11 cellular contexts compared by ENCODE assay signal in the genomic region with DNA sequence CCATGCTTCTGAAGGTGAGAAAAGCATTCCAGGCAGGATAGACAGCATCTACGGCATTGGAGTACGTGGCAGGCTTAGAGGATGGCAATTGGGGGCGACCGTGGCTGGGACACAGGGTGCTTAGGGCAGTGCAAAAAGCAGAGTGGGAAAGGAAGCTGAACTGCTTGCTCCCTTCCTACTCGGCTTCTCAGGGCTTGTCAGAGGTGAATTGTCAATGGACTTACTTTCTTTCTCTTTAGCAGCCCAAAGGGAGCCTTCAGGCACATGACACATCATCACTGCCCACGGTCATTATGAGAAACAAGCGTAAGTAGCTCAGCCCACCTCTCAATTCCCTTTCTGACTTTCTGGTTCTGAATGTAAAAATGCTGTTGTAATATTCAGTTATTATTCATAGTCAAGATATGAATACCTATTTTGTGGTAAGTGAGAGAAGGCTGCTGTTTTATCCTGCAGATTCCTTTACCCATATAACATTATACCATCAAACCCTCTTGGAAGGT.
A peak's percentile ranks its signal among the peaks of the same experiment; 100 is the strongest.
DNase-seq lines count a peak whose midpoint lies in the region; ATAC-seq and TF ChIP-seq lines count a peak whose summit lies in the region.
"Had no signal": no experiment of that assay in that cellular context is flagged by ENCODE, and none has a peak within 500 bp of the region (broad histone marks: within the 10 kb centered on the region; RNA-seq: fewer than 3 reads in every experiment).

No MANE protein-coding gene starts in this region.

- peak overlapping the region; percentile 89 for H3K27ac Mint-ChIP-seq in activated naive CD8-positive, alpha-beta T cell treated with anti-CD3 and anti-CD28 coated beads, Interleukin-2, amount 50 U/mL, for 24 hours

- peaks cover 73% of the 10 kb centered on the region for H3K4me1 Mint-ChIP-seq in activated naive CD8-positive, alpha-beta T cell treated with anti-CD3 and anti-CD28 coated beads, Interleukin-2, amount 50 U/mL, for 24 hours

- in situ Hi-C loops in GM18951 (cut with MboI; ENCODE audit: low sequenced_read_pairs, unreplicated experiment) = no loop called here

- H3K36me3 ChIP-seq in tibial nerve = peaks cover 0 to 58% (median 23%) of the 10 kb centered on the region in 3 donors

- H3K4me3 ChIP-seq in GM12864 (ENCODE audit: low read depth, low read length) (peak overlapping the region; percentile 43), tibial nerve (no peak overlapping the region)

- peaks cover 0 to 37% (median 30%) of the 10 kb centered on the region in 4 donors for H3K4me1 ChIP-seq in tibial nerve

- H3K9me3 Mint-ChIP-seq in activated naive CD8-positive, alpha-beta T cell treated with anti-CD3 and anti-CD28 coated beads, Interleukin-2, amount 50 U/mL, for 24 hours = no peaks in the 10 kb centered on the region

- H3K27ac ChIP-seq in tibial nerve = peak overlapping the region in 1 of 4 donors; percentile 58
- H3K27ac ChIP-seq: epithelial cell of prostate had no signal

- 71 to 74% methylated on average over 7 of the region's 7 CpGs for WGBS in tibial nerve, 2 donors

- TF ChIP-seq CTCF in GM12864 (IDR thresholded peaks at IDR 0.05; ENCODE audit: low read depth, low read length, missing control alignments) (no peak), tibial nerve (IDR thresholded peaks at IDR 0.05) (no peak)

- no peaks in the 10 kb centered on the region for H3K9me3 ChIP-seq in tibial nerve

- TF ChIP-seq POLR2A in GM18951 (IDR thresholded peaks at IDR 0.05; ENCODE audit: extremely low read depth, insufficient read depth, insufficient read length) (peak; percentile 48), tibial nerve (IDR thresholded peaks at IDR 0.05) (no peak)

- H3K27me3 Mint-ChIP-seq in activated naive CD8-positive, alpha-beta T cell treated with anti-CD3 and anti-CD28 coated beads, Interleukin-2, amount 50 U/mL, for 24 hours = no peaks in the 10 kb centered on the region

- DNase-seq in GM12864 (ENCODE audit: low read depth) = peak; percentile 77
- DNase-seq in activated naive CD8-positive, alpha-beta T cell treated with anti-CD3 and anti-CD28 coated beads, Interleukin-2, amount 50 U/mL, for 24 hours = peak; percentile 25
- DNase-seq in cortex of kidney (lab: John Stamatoyannopoulos, UW) = no peak
- DNase-seq in KG1 (lab: John Stamatoyannopoulos, UW) = no peak
- DNase-seq in tibial nerve (ENCODE audit: low spot score in 2 of 2) = no peak
- DNase-seq in H4 (ENCODE audit: low spot score) = no peak
- DNase-seq: mesendoderm, NCI-H1694 treated with DMSO at 0.1 percent for 48 hours had no signal

- peaks cover 54% of the 10 kb centered on the region for H3K36me3 Mint-ChIP-seq in activated naive CD8-positive, alpha-beta T cell treated with anti-CD3 and anti-CD28 coated beads, Interleukin-2, amount 50 U/mL, for 24 hours (ENCODE audit: low read depth)

- no peaks in the 10 kb centered on the region for H3K27me3 ChIP-seq in tibial nerve

- TF ChIP-seq EP300 in tibial nerve (IDR thresholded peaks at IDR 0.05) = no peak

- H3K4me3 Mint-ChIP-seq in activated naive CD8-positive, alpha-beta T cell treated with anti-CD3 and anti-CD28 coated beads, Interleukin-2, amount 50 U/mL, for 24 hours = peak overlapping the region; percentile 39

- peak; percentile 65 for ATAC-seq in HG02938 (IDR thresholded peaks at IDR 0.05; ENCODE audit: unreplicated experiment)
- ATAC-seq in activated naive CD8-positive, alpha-beta T cell treated with anti-CD3 and anti-CD28 coated beads, Interleukin-2, amount 50 U/mL, for 24 hours = peak; percentile 64

Comparison
In these comparisons a context has a peak if more than half of its experiments do, and no peak if none do; other contexts are left out.
1. DNase-seq: peak in GM12864 (single experiment) and activated naive CD8-positive, alpha-beta T cell treated with anti-CD3 and anti-CD28 coated beads, Interleukin-2, amount 50 U/mL, for 24 hours (single experiment); none in cortex of kidney (single experiment), KG1 (single experiment), tibial nerve (0 of 2) and H4 (single experiment).